16 cellular contexts compared by ENCODE assay signal in the genomic region with DNA sequence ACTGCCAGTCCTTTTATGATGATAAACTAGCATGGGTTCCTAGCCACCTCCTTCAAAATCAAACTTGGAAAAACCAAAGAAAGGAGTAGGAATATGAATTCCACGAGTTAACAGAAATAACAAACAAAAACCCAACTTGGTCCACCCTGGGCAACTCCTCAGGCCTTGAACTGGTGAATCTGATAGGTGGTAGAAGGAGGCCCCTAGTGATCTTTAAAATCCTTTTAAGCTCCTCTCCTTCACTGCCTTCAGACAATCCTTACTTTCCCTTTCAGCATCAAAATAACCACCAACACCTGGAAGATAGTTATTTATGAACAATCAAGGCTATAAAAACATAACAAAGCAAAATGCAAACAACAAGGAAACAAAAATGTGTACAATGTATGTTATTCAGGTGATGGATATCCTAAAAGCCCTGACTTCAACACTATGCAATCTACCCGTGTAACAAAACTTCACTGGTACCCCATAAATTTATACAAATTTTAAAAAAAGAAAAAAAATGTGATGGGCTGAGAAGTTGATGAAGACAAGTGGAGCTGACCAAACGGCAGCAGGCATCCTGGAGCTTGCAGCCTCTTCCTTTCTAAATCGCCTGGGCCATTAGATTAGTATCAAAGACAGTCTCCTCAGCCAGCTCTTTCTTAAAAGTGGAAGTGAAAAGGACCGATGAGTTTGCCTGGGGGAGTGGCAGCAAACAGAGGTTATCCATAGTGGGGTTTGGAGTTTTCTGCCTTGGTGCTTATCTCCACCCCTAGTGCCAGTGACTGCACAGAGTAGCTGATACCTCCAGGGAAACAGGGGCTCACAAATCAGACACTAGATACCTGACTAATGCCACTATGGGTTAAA.
DNase-seq lines count a peak whose midpoint lies in the region; ATAC-seq and TF ChIP-seq lines count a peak whose summit lies in the region.
"Had no signal": no experiment of that assay in that cellular context is flagged by ENCODE, and none has a peak within 500 bp of the region (broad histone marks: within the 10 kb centered on the region; RNA-seq: fewer than 3 reads in every experiment).

No MANE protein-coding gene starts in this region.

- H3K27me3 ChIP-seq in OCI-LY3 (ENCODE audit: low read depth, low read length) (no peaks in the 10 kb centered on the region), smooth muscle cell (ENCODE audit: low read depth) (no peaks in the 10 kb centered on the region)
- H3K27me3 ChIP-seq: gastroesophageal sphincter had no signal

- H3K4me2 ChIP-seq in OCI-LY3 (ENCODE audit: low read length) (peak overlapping the region; percentile 43), smooth muscle cell (no peak overlapping the region)

- H3K79me2 ChIP-seq in OCI-LY3 (ENCODE audit: low read length) (no peaks in the 10 kb centered on the region), smooth muscle cell (ENCODE audit: low read depth) (no peaks in the 10 kb centered on the region)

- H3K9me3 ChIP-seq in OCI-LY3 (ENCODE audit: insufficient read depth, low read length) (no peaks in the 10 kb centered on the region), smooth muscle cell (replicated peaks; ENCODE audit: low read depth) (no peaks in the 10 kb centered on the region)
- H3K9me3 ChIP-seq: gastroesophageal sphincter had no signal

- H3K4me3 ChIP-seq in OCI-LY3 (ENCODE audit: low read length) (peak overlapping the region; percentile 3; the same call in 1 of the 2 replicates), smooth muscle cell (no peak overlapping the region)
- H3K4me3 ChIP-seq: gastroesophageal sphincter had no signal

- H4K20me1 ChIP-seq in OCI-LY3 (ENCODE audit: insufficient read depth, low read length) (no peaks in the 10 kb centered on the region), smooth muscle cell (ENCODE audit: low read depth) (no peaks in the 10 kb centered on the region)

- DNase-seq in CD1c-positive myeloid dendritic cell (ENCODE audit: extremely low spot score) (peak; percentile 69), C1 segment of cervical spinal cord (lab: John Stamatoyannopoulos, UW) (no peak), smooth muscle cell (lab: John Stamatoyannopoulos, UW; ENCODE audit: unreplicated experiment) (no peak)
- DNase-seq: activated CD4-positive, alpha-beta T cell treated with anti-CD3 and anti-CD28 coated beads for 48 hours; activated T-cell treated with anti-CD3 and anti-CD28 coated beads, Interleukin-2, amount 50 U/mL, for 4 hours; immature natural killer cell; mesendoderm; NCI-H1417 treated with DMSO at 0.1 percent for 48 hours; NCI-H446 had no signal

- H2AFZ ChIP-seq in OCI-LY3 (ENCODE audit: low read depth, low read length): peak overlapping the region; percentile 26
- no peak overlapping the region for H2AFZ ChIP-seq in smooth muscle cell (ENCODE audit: low read depth)

- H3K36me3 ChIP-seq in OCI-LY3 (replicated peaks; ENCODE audit: low read depth, low read length) (no peaks in the 10 kb centered on the region), smooth muscle cell (ENCODE audit: low read depth) (no peaks in the 10 kb centered on the region)
- H3K36me3 ChIP-seq: gastroesophageal sphincter had no signal

- H3K4me1 ChIP-seq in OCI-LY3 (ENCODE audit: low read length) (peaks cover 27% of the 10 kb centered on the region), smooth muscle cell (ENCODE audit: low read depth) (no peaks in the 10 kb centered on the region)
- H3K4me1 ChIP-seq: gastroesophageal sphincter had no signal

- H3K9ac ChIP-seq in OCI-LY3 (ENCODE audit: low read length) (peak overlapping the region; percentile 5; the same call in 1 of the 2 replicates), smooth muscle cell (ENCODE audit: low read depth) (no peak overlapping the region)

- no peaks in the 10 kb centered on the region for H3F3A ChIP-seq in smooth muscle cell (ENCODE audit: low read depth)

- 67% methylated on average over 5 of the region's 5 CpGs for WGBS in smooth muscle cell (ENCODE audit: low lambda C conversion rate)

- ATAC-seq in GM21390 (IDR thresholded peaks at IDR 0.05; ENCODE audit: unreplicated experiment) (peak; percentile 67), HG03103 (IDR thresholded peaks at IDR 0.05; ENCODE audit: low read depth, unreplicated experiment) (peak; percentile 57), GM19035 (IDR thresholded peaks at IDR 0.05; ENCODE audit: unreplicated experiment) (no peak), GM21825 (IDR thresholded peaks at IDR 0.05; ENCODE audit: unreplicated experiment) (no peak)
- ATAC-seq: activated T-cell treated with anti-CD3 and anti-CD28 coated beads, Interleukin-2, amount 50 U/mL, for 4 hours; gastroesophageal sphincter; HCT116 had no signal

- TF ChIP-seq CTCF in OCI-LY3 (IDR thresholded peaks at IDR 0.05; ENCODE audit: low read depth, low read length) (no peak), smooth muscle cell (IDR thresholded peaks at IDR 0.05; ENCODE audit: borderline replicate concordance, insufficient read depth, poor library complexity, severe bottlenecking) (no peak)

- H3K27ac ChIP-seq in OCI-LY3 (ENCODE audit: low read length) (0 out of 2 replicates have a peak overlapping the region, but pooled peaks have one; percentile 0), smooth muscle cell (ENCODE audit: low read depth) (no peak overlapping the region)
- H3K27ac ChIP-seq: gastroesophageal sphincter had no signal

Comparison
In these comparisons a context has a peak if more than half of its experiments do, and no peak if none do; other contexts are left out.
1. ATAC-seq: peak in GM21390 (single experiment) and HG03103 (single experiment); none in GM19035 (single experiment) and GM21825 (single experiment).